1 cellular context compared by ENCODE assay signal in the genomic region with DNA sequence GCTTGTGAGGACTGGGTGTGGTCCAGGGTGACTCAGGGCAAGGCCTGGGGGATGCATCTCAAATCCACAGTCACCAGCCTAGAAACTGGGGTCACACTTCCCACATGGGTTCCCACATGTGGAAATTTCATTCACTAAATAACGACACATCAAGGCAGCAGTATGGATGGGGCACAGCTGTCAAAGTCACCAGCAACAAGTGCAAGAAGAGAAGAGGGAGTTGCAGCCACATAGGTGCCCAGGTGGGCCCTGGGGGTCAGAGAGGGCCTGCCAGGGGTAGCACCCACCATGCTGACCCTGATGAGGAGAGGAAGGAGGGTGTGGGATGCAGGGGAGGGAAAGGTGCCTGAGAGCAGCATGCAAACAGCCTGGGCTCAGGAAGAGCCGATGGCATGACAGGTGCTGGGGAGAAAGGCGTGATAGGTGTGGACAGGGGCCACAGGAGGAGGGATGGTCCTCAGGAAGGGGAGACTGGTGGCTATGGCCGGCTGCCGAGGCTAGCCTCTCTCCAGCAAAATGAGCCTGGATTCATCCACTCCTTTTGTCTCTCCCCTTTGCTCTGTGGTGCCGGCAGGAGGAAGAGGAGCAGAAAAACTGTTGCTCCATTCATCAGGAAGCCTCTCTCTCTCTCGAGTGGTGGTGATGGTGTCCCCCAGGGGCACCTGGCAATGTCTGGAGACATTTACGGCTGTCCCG.
TF ChIP-seq lines count a peak whose summit lies in the region.

No MANE protein-coding gene starts in this region.

TF ChIP-seq in K562, 482 proteins besides CTCF, POLR2A, EP300 and RAD21 (continued from another document):
- peak; percentile 12; the same call in 1 of the 2 replicates for TF ChIP-seq PHF8 (IDR thresholded peaks at IDR 0.05; ENCODE audit: borderline replicate concordance, low read length)
- TF ChIP-seq, protein P1, sequence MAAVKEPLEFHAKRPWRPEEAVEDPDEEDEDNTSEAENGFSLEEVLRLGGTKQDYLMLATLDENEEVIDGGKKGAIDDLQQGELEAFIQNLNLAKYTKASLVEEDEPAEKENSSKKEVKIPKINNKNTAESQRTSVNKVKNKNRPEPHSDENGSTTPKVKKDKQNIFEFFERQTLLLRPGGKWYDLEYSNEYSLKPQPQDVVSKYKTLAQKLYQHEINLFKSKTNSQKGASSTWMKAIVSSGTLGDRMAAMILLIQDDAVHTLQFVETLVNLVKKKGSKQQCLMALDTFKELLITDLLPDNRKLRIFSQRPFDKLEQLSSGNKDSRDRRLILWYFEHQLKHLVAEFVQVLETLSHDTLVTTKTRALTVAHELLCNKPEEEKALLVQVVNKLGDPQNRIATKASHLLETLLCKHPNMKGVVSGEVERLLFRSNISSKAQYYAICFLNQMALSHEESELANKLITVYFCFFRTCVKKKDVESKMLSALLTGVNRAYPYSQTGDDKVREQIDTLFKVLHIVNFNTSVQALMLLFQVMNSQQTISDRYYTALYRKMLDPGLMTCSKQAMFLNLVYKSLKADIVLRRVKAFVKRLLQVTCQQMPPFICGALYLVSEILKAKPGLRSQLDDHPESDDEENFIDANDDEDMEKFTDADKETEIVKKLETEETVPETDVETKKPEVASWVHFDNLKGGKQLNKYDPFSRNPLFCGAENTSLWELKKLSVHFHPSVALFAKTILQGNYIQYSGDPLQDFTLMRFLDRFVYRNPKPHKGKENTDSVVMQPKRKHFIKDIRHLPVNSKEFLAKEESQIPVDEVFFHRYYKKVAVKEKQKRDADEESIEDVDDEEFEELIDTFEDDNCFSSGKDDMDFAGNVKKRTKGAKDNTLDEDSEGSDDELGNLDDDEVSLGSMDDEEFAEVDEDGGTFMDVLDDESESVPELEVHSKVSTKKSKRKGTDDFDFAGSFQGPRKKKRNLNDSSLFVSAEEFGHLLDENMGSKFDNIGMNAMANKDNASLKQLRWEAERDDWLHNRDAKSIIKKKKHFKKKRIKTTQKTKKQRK (IDR thresholded peaks at IDR 0.05; ENCODE audit: borderline replicate concordance, low read depth, low read length) = no peak
- no peak for TF ChIP-seq NELFE (IDR thresholded peaks at IDR 0.05; ENCODE audit: insufficient read depth, insufficient read length)
- TF ChIP-seq TOE1 (IDR thresholded peaks at IDR 0.05; ENCODE audit: borderline replicate concordance) = no peak
- TF ChIP-seq TOE1 (CRISPR knock-in tag; IDR thresholded peaks at IDR 0.05; ENCODE audit: borderline replicate concordance, low read depth) = 0 out of 2 replicates have a peak, but pooled peaks have one; percentile 80
- TF ChIP-seq ZNF263 (CRISPR knock-in tag; IDR thresholded peaks at IDR 0.05; ENCODE audit: borderline replicate concordance) = no peak
- no peak for TF ChIP-seq FOS (IDR thresholded peaks at IDR 0.05; ENCODE audit: extremely low read depth, insufficient read length)
- TF ChIP-seq CREB1 (IDR thresholded peaks at IDR 0.05) = no peak
- 0 out of 2 replicates have a peak, but pooled peaks have one; percentile 32 for TF ChIP-seq CREB1 (CRISPR knock-in tag; IDR thresholded peaks at IDR 0.05)
- no peak for TF ChIP-seq TSC22D4 (tag; IDR thresholded peaks at IDR 0.05)
- TF ChIP-seq, protein P2, sequence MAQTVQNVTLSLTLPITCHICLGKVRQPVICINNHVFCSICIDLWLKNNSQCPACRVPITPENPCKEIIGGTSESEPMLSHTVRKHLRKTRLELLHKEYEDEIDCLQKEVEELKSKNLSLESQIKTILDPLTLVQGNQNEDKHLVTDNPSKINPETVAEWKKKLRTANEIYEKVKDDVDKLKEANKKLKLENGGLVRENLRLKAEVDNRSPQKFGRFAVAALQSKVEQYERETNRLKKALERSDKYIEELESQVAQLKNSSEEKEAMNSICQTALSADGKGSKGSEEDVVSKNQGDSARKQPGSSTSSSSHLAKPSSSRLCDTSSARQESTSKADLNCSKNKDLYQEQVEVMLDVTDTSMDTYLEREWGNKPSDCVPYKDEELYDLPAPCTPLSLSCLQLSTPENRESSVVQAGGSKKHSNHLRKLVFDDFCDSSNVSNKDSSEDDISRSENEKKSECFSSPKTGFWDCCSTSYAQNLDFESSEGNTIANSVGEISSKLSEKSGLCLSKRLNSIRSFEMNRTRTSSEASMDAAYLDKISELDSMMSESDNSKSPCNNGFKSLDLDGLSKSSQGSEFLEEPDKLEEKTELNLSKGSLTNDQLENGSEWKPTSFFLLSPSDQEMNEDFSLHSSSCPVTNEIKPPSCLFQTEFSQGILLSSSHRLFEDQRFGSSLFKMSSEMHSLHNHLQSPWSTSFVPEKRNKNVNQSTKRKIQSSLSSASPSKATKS (CRISPR knock-in tag; IDR thresholded peaks at IDR 0.05) = no peak
- TF ChIP-seq NR2C2 (CRISPR knock-in tag; IDR thresholded peaks at IDR 0.05) = peak; percentile 76; the same call in 1 of the 2 replicates
- no peak for TF ChIP-seq NR2C2 (tag; IDR thresholded peaks at IDR 0.05)
- no peak for TF ChIP-seq TRIM28 (IDR thresholded peaks at IDR 0.05)
- TF ChIP-seq CBFB (CRISPR knock-in tag; IDR thresholded peaks at IDR 0.05) = peak; percentile 76
- TF ChIP-seq SIN3A (IDR thresholded peaks at IDR 0.05; ENCODE audit: borderline replicate concordance in 2 of 2, control insufficient read depth in 1 of 2, low read depth in 2 of 2, low read length in 2 of 2) = no peak
- TF ChIP-seq, protein P3, sequence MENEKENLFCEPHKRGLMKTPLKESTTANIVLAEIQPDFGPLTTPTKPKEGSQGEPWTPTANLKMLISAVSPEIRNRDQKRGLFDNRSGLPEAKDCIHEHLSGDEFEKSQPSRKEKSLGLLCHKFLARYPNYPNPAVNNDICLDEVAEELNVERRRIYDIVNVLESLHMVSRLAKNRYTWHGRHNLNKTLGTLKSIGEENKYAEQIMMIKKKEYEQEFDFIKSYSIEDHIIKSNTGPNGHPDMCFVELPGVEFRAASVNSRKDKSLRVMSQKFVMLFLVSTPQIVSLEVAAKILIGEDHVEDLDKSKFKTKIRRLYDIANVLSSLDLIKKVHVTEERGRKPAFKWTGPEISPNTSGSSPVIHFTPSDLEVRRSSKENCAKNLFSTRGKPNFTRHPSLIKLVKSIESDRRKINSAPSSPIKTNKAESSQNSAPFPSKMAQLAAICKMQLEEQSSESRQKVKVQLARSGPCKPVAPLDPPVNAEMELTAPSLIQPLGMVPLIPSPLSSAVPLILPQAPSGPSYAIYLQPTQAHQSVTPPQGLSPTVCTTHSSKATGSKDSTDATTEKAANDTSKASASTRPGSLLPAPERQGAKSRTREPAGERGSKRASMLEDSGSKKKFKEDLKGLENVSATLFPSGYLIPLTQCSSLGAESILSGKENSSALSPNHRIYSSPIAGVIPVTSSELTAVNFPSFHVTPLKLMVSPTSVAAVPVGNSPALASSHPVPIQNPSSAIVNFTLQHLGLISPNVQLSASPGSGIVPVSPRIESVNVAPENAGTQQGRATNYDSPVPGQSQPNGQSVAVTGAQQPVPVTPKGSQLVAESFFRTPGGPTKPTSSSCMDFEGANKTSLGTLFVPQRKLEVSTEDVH (IDR thresholded peaks at IDR 0.05; ENCODE audit: low read depth, partially characterized antibody) = no peak
- no peak for TF ChIP-seq HSF4 (CRISPR knock-in tag; IDR thresholded peaks at IDR 0.05; ENCODE audit: borderline replicate concordance)
- TF ChIP-seq, protein P4, sequence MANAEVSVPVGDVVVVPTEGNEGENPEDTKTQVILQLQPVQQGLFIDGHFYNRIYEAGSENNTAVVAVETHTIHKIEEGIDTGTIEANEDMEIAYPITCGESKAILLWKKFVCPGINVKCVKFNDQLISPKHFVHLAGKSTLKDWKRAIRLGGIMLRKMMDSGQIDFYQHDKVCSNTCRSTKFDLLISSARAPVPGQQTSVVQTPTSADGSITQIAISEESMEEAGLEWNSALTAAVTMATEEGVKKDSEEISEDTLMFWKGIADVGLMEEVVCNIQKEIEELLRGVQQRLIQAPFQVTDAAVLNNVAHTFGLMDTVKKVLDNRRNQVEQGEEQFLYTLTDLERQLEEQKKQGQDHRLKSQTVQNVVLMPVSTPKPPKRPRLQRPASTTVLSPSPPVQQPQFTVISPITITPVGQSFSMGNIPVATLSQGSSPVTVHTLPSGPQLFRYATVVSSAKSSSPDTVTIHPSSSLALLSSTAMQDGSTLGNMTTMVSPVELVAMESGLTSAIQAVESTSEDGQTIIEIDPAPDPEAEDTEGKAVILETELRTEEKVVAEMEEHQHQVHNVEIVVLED (CRISPR knock-in tag; IDR thresholded peaks at IDR 0.05) = no peak
- TF ChIP-seq RUNX1 (IDR thresholded peaks at IDR 0.05; ENCODE audit: low read depth) = peak; percentile 66; the same call in 1 of the 2 replicates
- TF ChIP-seq HOXB6 (CRISPR knock-in tag; IDR thresholded peaks at IDR 0.05; ENCODE audit: borderline replicate concordance) = no peak
- peak; percentile 2; the same call in 1 of the 2 replicates for TF ChIP-seq ATF1 (CRISPR knock-in tag; IDR thresholded peaks at IDR 0.05)
- TF ChIP-seq ATF1 (tag; IDR thresholded peaks at IDR 0.05) = no peak
- TF ChIP-seq, protein P5, sequence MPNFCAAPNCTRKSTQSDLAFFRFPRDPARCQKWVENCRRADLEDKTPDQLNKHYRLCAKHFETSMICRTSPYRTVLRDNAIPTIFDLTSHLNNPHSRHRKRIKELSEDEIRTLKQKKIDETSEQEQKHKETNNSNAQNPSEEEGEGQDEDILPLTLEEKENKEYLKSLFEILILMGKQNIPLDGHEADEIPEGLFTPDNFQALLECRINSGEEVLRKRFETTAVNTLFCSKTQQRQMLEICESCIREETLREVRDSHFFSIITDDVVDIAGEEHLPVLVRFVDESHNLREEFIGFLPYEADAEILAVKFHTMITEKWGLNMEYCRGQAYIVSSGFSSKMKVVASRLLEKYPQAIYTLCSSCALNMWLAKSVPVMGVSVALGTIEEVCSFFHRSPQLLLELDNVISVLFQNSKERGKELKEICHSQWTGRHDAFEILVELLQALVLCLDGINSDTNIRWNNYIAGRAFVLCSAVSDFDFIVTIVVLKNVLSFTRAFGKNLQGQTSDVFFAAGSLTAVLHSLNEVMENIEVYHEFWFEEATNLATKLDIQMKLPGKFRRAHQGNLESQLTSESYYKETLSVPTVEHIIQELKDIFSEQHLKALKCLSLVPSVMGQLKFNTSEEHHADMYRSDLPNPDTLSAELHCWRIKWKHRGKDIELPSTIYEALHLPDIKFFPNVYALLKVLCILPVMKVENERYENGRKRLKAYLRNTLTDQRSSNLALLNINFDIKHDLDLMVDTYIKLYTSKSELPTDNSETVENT (CRISPR knock-in tag; IDR thresholded peaks at IDR 0.05) = peak; percentile 29; the same call in 1 of the 2 replicates
- TF ChIP-seq, protein P6, sequence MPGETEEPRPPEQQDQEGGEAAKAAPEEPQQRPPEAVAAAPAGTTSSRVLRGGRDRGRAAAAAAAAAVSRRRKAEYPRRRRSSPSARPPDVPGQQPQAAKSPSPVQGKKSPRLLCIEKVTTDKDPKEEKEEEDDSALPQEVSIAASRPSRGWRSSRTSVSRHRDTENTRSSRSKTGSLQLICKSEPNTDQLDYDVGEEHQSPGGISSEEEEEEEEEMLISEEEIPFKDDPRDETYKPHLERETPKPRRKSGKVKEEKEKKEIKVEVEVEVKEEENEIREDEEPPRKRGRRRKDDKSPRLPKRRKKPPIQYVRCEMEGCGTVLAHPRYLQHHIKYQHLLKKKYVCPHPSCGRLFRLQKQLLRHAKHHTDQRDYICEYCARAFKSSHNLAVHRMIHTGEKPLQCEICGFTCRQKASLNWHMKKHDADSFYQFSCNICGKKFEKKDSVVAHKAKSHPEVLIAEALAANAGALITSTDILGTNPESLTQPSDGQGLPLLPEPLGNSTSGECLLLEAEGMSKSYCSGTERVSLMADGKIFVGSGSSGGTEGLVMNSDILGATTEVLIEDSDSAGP (CRISPR knock-in tag; IDR thresholded peaks at IDR 0.05) = 0 out of 2 replicates have a peak, but pooled peaks have one; percentile 51
- TF ChIP-seq ZNF274 (IDR thresholded peaks at IDR 0.05; ENCODE audit: borderline replicate concordance, low read depth, low read length) = no peak
- TF ChIP-seq, protein P7, sequence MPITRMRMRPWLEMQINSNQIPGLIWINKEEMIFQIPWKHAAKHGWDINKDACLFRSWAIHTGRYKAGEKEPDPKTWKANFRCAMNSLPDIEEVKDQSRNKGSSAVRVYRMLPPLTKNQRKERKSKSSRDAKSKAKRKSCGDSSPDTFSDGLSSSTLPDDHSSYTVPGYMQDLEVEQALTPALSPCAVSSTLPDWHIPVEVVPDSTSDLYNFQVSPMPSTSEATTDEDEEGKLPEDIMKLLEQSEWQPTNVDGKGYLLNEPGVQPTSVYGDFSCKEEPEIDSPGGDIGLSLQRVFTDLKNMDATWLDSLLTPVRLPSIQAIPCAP (CRISPR knock-in tag; IDR thresholded peaks at IDR 0.05; ENCODE audit: borderline replicate concordance) = no peak
- no peak for TF ChIP-seq ZNF212 (CRISPR knock-in tag; IDR thresholded peaks at IDR 0.05)
- no peak for TF ChIP-seq ZNF589 (CRISPR knock-in tag; IDR thresholded peaks at IDR 0.05; ENCODE audit: low read depth)
- no peak for TF ChIP-seq KLF16 (IDR thresholded peaks at IDR 0.05)
- TF ChIP-seq YY1 (IDR thresholded peaks at IDR 0.05; ENCODE audit: borderline replicate concordance in 1 of 3, control insufficient read depth in 1 of 3, extremely low read depth in 1 of 3, insufficient read depth in 3 of 3, insufficient read length in 1 of 3, insufficient replicate concordance in 2 of 3, low read depth in 1 of 3, low read length in 2 of 3) = no peak
- TF ChIP-seq PURB (CRISPR knock-in tag; IDR thresholded peaks at IDR 0.05; ENCODE audit: low read depth) = no peak
- TF ChIP-seq NCOA4 (IDR thresholded peaks at IDR 0.05; ENCODE audit: partially characterized antibody) = no peak
- TF ChIP-seq ZNF76 (CRISPR knock-in tag; IDR thresholded peaks at IDR 0.05; ENCODE audit: borderline replicate concordance) = 0 out of 2 replicates have a peak, but pooled peaks have one; percentile 19
- peak in 1 of 2 experiments; percentile 24; a peak in 1 of 4 replicates for TF ChIP-seq SIX5 (IDR thresholded peaks at IDR 0.05; ENCODE audit: borderline replicate concordance in 1 of 2, insufficient read depth in 1 of 2, low read depth in 1 of 2, low read length in 2 of 2)
- no peak for TF ChIP-seq RCOR1 (IDR thresholded peaks at IDR 0.05; ENCODE audit: borderline replicate concordance in 1 of 2, low read depth in 2 of 2, low read length in 2 of 2)
- TF ChIP-seq, protein P8, sequence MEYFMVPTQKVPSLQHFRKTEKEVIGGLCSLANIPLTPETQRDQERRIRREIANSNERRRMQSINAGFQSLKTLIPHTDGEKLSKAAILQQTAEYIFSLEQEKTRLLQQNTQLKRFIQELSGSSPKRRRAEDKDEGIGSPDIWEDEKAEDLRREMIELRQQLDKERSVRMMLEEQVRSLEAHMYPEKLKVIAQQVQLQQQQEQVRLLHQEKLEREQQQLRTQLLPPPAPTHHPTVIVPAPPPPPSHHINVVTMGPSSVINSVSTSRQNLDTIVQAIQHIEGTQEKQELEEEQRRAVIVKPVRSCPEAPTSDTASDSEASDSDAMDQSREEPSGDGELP (CRISPR knock-in tag; IDR thresholded peaks at IDR 0.05; ENCODE audit: borderline replicate concordance) = peak; percentile 10; the same call in 1 of the 2 replicates
- TF ChIP-seq ZSCAN32 (CRISPR knock-in tag; IDR thresholded peaks at IDR 0.05) = no peak
- TF ChIP-seq MTA3 (IDR thresholded peaks at IDR 0.05; ENCODE audit: borderline replicate concordance) = no peak
- TF ChIP-seq ZNF175 (CRISPR knock-in tag; IDR thresholded peaks at IDR 0.05; ENCODE audit: low read depth) = no peak
- TF ChIP-seq, protein P9, sequence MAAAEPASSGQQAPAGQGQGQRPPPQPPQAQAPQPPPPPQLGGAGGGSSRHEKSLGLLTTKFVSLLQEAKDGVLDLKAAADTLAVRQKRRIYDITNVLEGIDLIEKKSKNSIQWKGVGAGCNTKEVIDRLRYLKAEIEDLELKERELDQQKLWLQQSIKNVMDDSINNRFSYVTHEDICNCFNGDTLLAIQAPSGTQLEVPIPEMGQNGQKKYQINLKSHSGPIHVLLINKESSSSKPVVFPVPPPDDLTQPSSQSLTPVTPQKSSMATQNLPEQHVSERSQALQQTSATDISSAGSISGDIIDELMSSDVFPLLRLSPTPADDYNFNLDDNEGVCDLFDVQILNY (CRISPR knock-in tag; IDR thresholded peaks at IDR 0.05) = peak; percentile 85; the same call in 1 of the 2 replicates
TF ChIP-seq in K562: peak in this region for 29.
